Comparison of ENCODE assay signal across 2 cellular contexts in genomic region chr7:153017197-153017596, GRCh38.
TF ChIP-seq lines count a peak whose summit lies in the region.

No MANE protein-coding gene starts in this region.

TF ChIP-seq in HepG2, 621 proteins besides CTCF, POLR2A, EP300 and RAD21 (continued from another document):
- no peak for TF ChIP-seq ZMAT3 (CRISPR knock-in tag; conservative IDR thresholded peaks at IDR 0.05)
- no peak for TF ChIP-seq ZNF563 (CRISPR knock-in tag; IDR thresholded peaks at IDR 0.05)
- no peak for TF ChIP-seq TERF1 (CRISPR knock-in tag; IDR thresholded peaks at IDR 0.05)
- TF ChIP-seq GTF3A (CRISPR knock-in tag; conservative IDR thresholded peaks at IDR 0.05) = no peak
- TF ChIP-seq PRDM10 (CRISPR knock-in tag; IDR thresholded peaks at IDR 0.05; ENCODE audit: low read depth) = no peak
- no peak for TF ChIP-seq ATF3 (CRISPR knock-in tag; IDR thresholded peaks at IDR 0.05)
- no peak for TF ChIP-seq SMYD3 (CRISPR knock-in tag; IDR thresholded peaks at IDR 0.05)
- no peak for TF ChIP-seq ZNF292 (CRISPR knock-in tag; IDR thresholded peaks at IDR 0.05; ENCODE audit: borderline replicate concordance, low read depth)
- TF ChIP-seq AFF4 (CRISPR knock-in tag; IDR thresholded peaks at IDR 0.05) = no peak
- no peak for TF ChIP-seq ZNF263 (CRISPR knock-in tag; IDR thresholded peaks at IDR 0.05)
- TF ChIP-seq FOXK1 (CRISPR knock-in tag; IDR thresholded peaks at IDR 0.05; ENCODE audit: borderline replicate concordance, low read depth) = no peak
- no peak for TF ChIP-seq ZNF335 (CRISPR knock-in tag; IDR thresholded peaks at IDR 0.05)
- TF ChIP-seq ZNF235 (CRISPR knock-in tag; IDR thresholded peaks at IDR 0.05; ENCODE audit: borderline replicate concordance) = no peak
- TF ChIP-seq MNT (IDR thresholded peaks at IDR 0.05) = no peak
- TF ChIP-seq CHD4 (IDR thresholded peaks at IDR 0.05; ENCODE audit: borderline replicate concordance, low read length) = no peak
TF ChIP-seq in HepG2: peak in this region for 0.

TF ChIP-seq in WTC11, 78 proteins besides CTCF, POLR2A, EP300 and RAD21 (continued from another document):
- TF ChIP-seq ZNF532 (CRISPR knock-in tag; IDR thresholded peaks at IDR 0.05; ENCODE audit: borderline replicate concordance) (no peak), ZSCAN18 (CRISPR knock-in tag; IDR thresholded peaks at IDR 0.05) (no peak), CDX4 (CRISPR knock-in tag; IDR thresholded peaks at IDR 0.05; ENCODE audit: borderline replicate concordance) (no peak), IRF2 (CRISPR knock-in tag; IDR thresholded peaks at IDR 0.05; ENCODE audit: borderline replicate concordance, low read depth) (no peak), SP1 (CRISPR knock-in tag; conservative IDR thresholded peaks at IDR 0.05) (no peak), ZNF232 (CRISPR knock-in tag; IDR thresholded peaks at IDR 0.05) (no peak), E2F5 (CRISPR knock-in tag; IDR thresholded peaks at IDR 0.05) (no peak), MLX (CRISPR knock-in tag; IDR thresholded peaks at IDR 0.05) (no peak), CREB1 (CRISPR knock-in tag; IDR thresholded peaks at IDR 0.05) (no peak)
